14 cellular contexts compared by ENCODE assay signal in genomic region chr9:98995059-98995665, GRCh38. TPM values are rescaled to one million over a fixed set of nuclear protein-coding genes. Genes with fewer than 3 reads are reported as not detected.
DNase-seq lines count a peak whose midpoint lies in the region; ATAC-seq and TF ChIP-seq lines count a peak whose summit lies in the region.
"Had no signal": no experiment of that assay in that cellular context is flagged by ENCODE, and none has a peak within 500 bp of the region (broad histone marks: within the 10 kb centered on the region; RNA-seq: fewer than 3 reads in every experiment).

No MANE protein-coding gene starts in this region.

- ATAC-seq in HG02973 (IDR thresholded peaks at IDR 0.05; ENCODE audit: unreplicated experiment) (no peak), HG03097 (IDR thresholded peaks at IDR 0.05; ENCODE audit: low FRiP score, unreplicated experiment) (no peak)
- ATAC-seq: foreskin keratinocyte had no signal

- peaks cover 13% of the 10 kb centered on the region for H3K4me1 Mint-ChIP-seq in MCF 10A (ENCODE audit: insufficient read depth, unreplicated experiment)
- peaks cover 49% of the 10 kb centered on the region for H3K4me1 Mint-ChIP-seq in osteocyte (ENCODE audit: unreplicated experiment)

- H3K27ac Mint-ChIP-seq in MCF 10A (ENCODE audit: low read depth, unreplicated experiment) (no peak overlapping the region), osteocyte (ENCODE audit: unreplicated experiment) (no peak overlapping the region)
- H3K27ac Mint-ChIP-seq: HFFc6 had no signal

- TF ChIP-seq CTCF in MCF 10A (IDR thresholded peaks at IDR 0.05; ENCODE audit: unreplicated experiment): no peak
- TF ChIP-seq CTCF in breast epithelium (IDR thresholded peaks at IDR 0.05): no peak
- no peak for TF ChIP-seq CTCF in osteocyte (IDR thresholded peaks at IDR 0.05)

- H3K36me3 Mint-ChIP-seq in MCF 10A (ENCODE audit: insufficient read depth, unreplicated experiment) (peaks cover 6% of the 10 kb centered on the region), osteocyte (ENCODE audit: unreplicated experiment) (peaks cover 2% of the 10 kb centered on the region)

- peak; percentile 54 for DNase-seq in MCF 10A (ENCODE audit: unreplicated experiment)
- no peak for DNase-seq in breast epithelium (ENCODE audit: low spot score in 2 of 2)
- peak; percentile 49 for DNase-seq in fibroblast of the conjunctiva (ENCODE audit: low read depth)
- DNase-seq in osteocyte (ENCODE audit: extremely low spot score, unreplicated experiment): peak; percentile 72
- DNase-seq in activated CD4-positive, alpha-beta T cell treated with anti-CD3 and anti-CD28 coated beads, Interleukin-2, amount 50 U/mL, for 1 hour: no peak
- no peak for DNase-seq in EL
- DNase-seq: activated effector memory CD4-positive, alpha-beta T cell treated with Interleukin-2 at 50 U/mL for 16 hours; DND-41; foreskin keratinocyte; HFFc6; Kasumi-1; SIG-M5 had no signal

- POLR2A ChIA-PET in MCF 10A (lab: Yijun Ruan, JAX): no interaction called here

- H3K9me3 Mint-ChIP-seq in MCF 10A (ENCODE audit: unreplicated experiment) (no peaks in the 10 kb centered on the region), osteocyte (ENCODE audit: unreplicated experiment) (no peaks in the 10 kb centered on the region)
- H3K9me3 Mint-ChIP-seq: HFFc6 had no signal

- no TSS peak for BruUV-seq in MCF 10A (replicated peaks; lab: Mats Ljungman, UMichigan)

- H3K36me3 ChIP-seq in breast epithelium: no peaks in the 10 kb centered on the region

- no peaks in the 10 kb centered on the region for H3K27me3 ChIP-seq in breast epithelium

- H3K4me3 ChIP-seq in breast epithelium: no peak overlapping the region

- H3K4me3 Mint-ChIP-seq in MCF 10A (ENCODE audit: unreplicated experiment) (no peak overlapping the region), osteocyte (ENCODE audit: unreplicated experiment) (no peak overlapping the region)
- H3K4me3 Mint-ChIP-seq: HFFc6 had no signal

- TF ChIP-seq POLR2A in breast epithelium (IDR thresholded peaks at IDR 0.05): no peak

- intact Hi-C loops in MCF 10A (cut with micrococcal nuclease): no loop called here
- intact Hi-C loops in breast epithelium (cut with DNase I; ENCODE audit: low total_unique reads): no loop called here

- CTCF ChIA-PET in MCF 10A (lab: Yijun Ruan, JAX): interaction anchor here (1.1 to 11.2 kb wide), 5 partner anchors 20 to 147 kb away, joined by 3 to 226 read pairs (median 96); no protein-coding TSS in a partner anchor

- H3K27ac ChIP-seq in breast epithelium: peak overlapping the region in 1 of 2 donors; percentile 44
- H3K27ac ChIP-seq: foreskin keratinocyte had no signal

- H3K27me3 Mint-ChIP-seq in MCF 10A (ENCODE audit: insufficient read depth, unreplicated experiment): peaks cover 35% of the 10 kb centered on the region
- peaks cover 26% of the 10 kb centered on the region for H3K27me3 Mint-ChIP-seq in osteocyte (ENCODE audit: unreplicated experiment)

- no peaks in the 10 kb centered on the region for H3K9me3 ChIP-seq in breast epithelium

- no peaks in the 10 kb centered on the region for H3K4me1 ChIP-seq in breast epithelium
- H3K4me1 ChIP-seq: foreskin keratinocyte had no signal

RNA-seq across cellular contexts. Expression of gene COL15A1, which starts 51.5 kb away (rescaled TPM):
- total RNA-seq in MCF 10A (2022): not detected in 2 replicates
- total RNA-seq in breast epithelium: 10 to 100 TPM; 13.9 to 47.8 (median 32.4) TPM
- total RNA-seq in osteocyte: 0.34 and 0.81 TPM in 2 replicates
- total RNA-seq: foreskin keratinocyte had no signal

Comparison
In these comparisons a context has a peak if more than half of its experiments do, and no peak if none do; other contexts are left out.
1. DNase-seq: peak in MCF 10A (single experiment), fibroblast of the conjunctiva (single experiment) and osteocyte (single experiment); none in breast epithelium (0 of 2), activated CD4-positive, alpha-beta T cell treated with anti-CD3 and anti-CD28 coated beads, Interleukin-2, amount 50 U/mL, for 1 hour (single experiment) and EL (single experiment).